Comparison of ENCODE assay signal across 21 cellular contexts in genomic region chr22:48276933-48277867, GRCh38.
A peak's percentile ranks its signal among the peaks of the same experiment; 100 is the strongest.
DNase-seq lines count a peak whose midpoint lies in the region; ATAC-seq lines count a peak whose summit lies in the region.
"Had no signal": no experiment of that assay in that cellular context is flagged by ENCODE, and none has a peak within 500 bp of the region (broad histone marks: within the 10 kb centered on the region; RNA-seq: fewer than 3 reads in every experiment).

No MANE protein-coding gene starts in this region.

- H3K36me3 Mint-ChIP-seq in activated naive CD8-positive, alpha-beta T cell treated with anti-CD3 and anti-CD28 coated beads, Interleukin-2, amount 50 U/mL, for 24 hours (ENCODE audit: low read depth), result no peaks in the 10 kb centered on the region
- H3K36me3 Mint-ChIP-seq: activated naive CD8-positive, alpha-beta T cell treated with anti-CD3 and anti-CD28 coated beads, Interleukin-2, amount 10 ng/mL, durations not matched to agents 7 days and 5 days; immature natural killer cell had no signal

- no peak overlapping the region for H3K27ac Mint-ChIP-seq in activated naive CD8-positive, alpha-beta T cell treated with anti-CD3 and anti-CD28 coated beads, Interleukin-2, amount 50 U/mL, for 24 hours
- H3K27ac Mint-ChIP-seq: activated naive CD8-positive, alpha-beta T cell treated with anti-CD3 and anti-CD28 coated beads, Interleukin-2, amount 10 ng/mL, durations not matched to agents 7 days and 5 days; immature natural killer cell had no signal

- H3K4me3 Mint-ChIP-seq in activated naive CD8-positive, alpha-beta T cell treated with anti-CD3 and anti-CD28 coated beads, Interleukin-2, amount 50 U/mL, for 24 hours, result no peak overlapping the region
- H3K4me3 Mint-ChIP-seq: activated naive CD8-positive, alpha-beta T cell treated with anti-CD3 and anti-CD28 coated beads, Interleukin-2, amount 10 ng/mL, durations not matched to agents 7 days and 5 days; effector memory CD8-positive, alpha-beta T cell; immature natural killer cell; neural crest cell had no signal

- peak; percentile 24 for DNase-seq in HT-29 (ENCODE audit: low spot score)
- peak; percentile 32 for DNase-seq in medulla oblongata (ENCODE audit: extremely low spot score)
- DNase-seq in activated naive CD8-positive, alpha-beta T cell treated with anti-CD3 and anti-CD28 coated beads, Interleukin-2, amount 50 U/mL, for 24 hours, result no peak
- DNase-seq in NCI-H1694 treated with DMSO at 0.1 percent for 48 hours (lab: John Stamatoyannopoulos, UW), result no peak
- DNase-seq: activated CD4-positive, alpha-beta T cell treated with anti-CD3 and anti-CD28 coated beads, Interleukin-2, amount 50 U/mL, for 1 hour; activated naive CD8-positive, alpha-beta T cell treated with anti-CD3 and anti-CD28 coated beads, Interleukin-2, amount 10 ng/mL, durations not matched to agents 7 days and 5 days; DND-41; effector memory CD8-positive, alpha-beta T cell; foreskin fibroblast; GOT3; immature natural killer cell; Kasumi-1; NCI-H187 treated with DMSO at 0.1 percent for 48 hours; NCI-H2227 treated with DMSO at 0.1 percent for 48 hours; stimulated activated CD8-positive, alpha-beta memory T cell treated with anti-CD3 and anti-CD28 coated beads, Interleukin-4, amount 100 ng/mL, for 48 hours had no signal

- H3K27ac ChIP-seq in cingulate gyrus (ENCODE audit: low read depth, low read length) (peak overlapping the region; percentile 83), temporal lobe (ENCODE audit: low read depth, low read length) (peak overlapping the region; percentile 55)
- H3K27ac ChIP-seq: BLaER1 treated with 17β-estradiol and CSF1 and Interleukin-3, amounts not matched to agents 10 nM and 100 nM; RWPE1 had no signal

- peaks cover 15% of the 10 kb centered on the region for H3K27me3 Mint-ChIP-seq in activated naive CD8-positive, alpha-beta T cell treated with anti-CD3 and anti-CD28 coated beads, Interleukin-2, amount 50 U/mL, for 24 hours

- H3K4me1 Mint-ChIP-seq in activated naive CD8-positive, alpha-beta T cell treated with anti-CD3 and anti-CD28 coated beads, Interleukin-2, amount 50 U/mL, for 24 hours, result no peaks in the 10 kb centered on the region
- H3K4me1 Mint-ChIP-seq: activated naive CD8-positive, alpha-beta T cell treated with anti-CD3 and anti-CD28 coated beads, Interleukin-2, amount 10 ng/mL, durations not matched to agents 7 days and 5 days; immature natural killer cell had no signal

- ATAC-seq in activated naive CD8-positive, alpha-beta T cell treated with anti-CD3 and anti-CD28 coated beads, Interleukin-2, amount 50 U/mL, for 24 hours, result no peak
- no peak for ATAC-seq in HG02885 (IDR thresholded peaks at IDR 0.05; ENCODE audit: poor library complexity, unreplicated experiment)
- ATAC-seq: effector memory CD8-positive, alpha-beta T cell had no signal

- H3K9me3 Mint-ChIP-seq in activated naive CD8-positive, alpha-beta T cell treated with anti-CD3 and anti-CD28 coated beads, Interleukin-2, amount 50 U/mL, for 24 hours, result no peaks in the 10 kb centered on the region
- H3K9me3 Mint-ChIP-seq: activated naive CD8-positive, alpha-beta T cell treated with anti-CD3 and anti-CD28 coated beads, Interleukin-2, amount 10 ng/mL, durations not matched to agents 7 days and 5 days; effector memory CD8-positive, alpha-beta T cell; immature natural killer cell had no signal

Comparison
In these comparisons a context has a peak if more than half of its experiments do, and no peak if none do; other contexts are left out.
1. DNase-seq: peak in HT-29 (single experiment) and medulla oblongata (single experiment); none in activated naive CD8-positive, alpha-beta T cell treated with anti-CD3 and anti-CD28 coated beads, Interleukin-2, amount 50 U/mL, for 24 hours (single experiment) and NCI-H1694 treated with DMSO at 0.1 percent for 48 hours (single experiment).